Comparison of ENCODE assay signal across 19 cellular contexts in genomic region chr10:79272353-79272752, GRCh38.
A peak's percentile ranks its signal among the peaks of the same experiment; 100 is the strongest.
DNase-seq lines count a peak whose midpoint lies in the region; ATAC-seq and TF ChIP-seq lines count a peak whose summit lies in the region.
"Had no signal": no experiment of that assay in that cellular context is flagged by ENCODE, and none has a peak within 500 bp of the region (broad histone marks: within the 10 kb centered on the region; RNA-seq: fewer than 3 reads in every experiment).

No MANE protein-coding gene starts in this region.

- no peak overlapping the region for H3K4me3 ChIP-seq in transverse colon
- H3K4me3 ChIP-seq: gastrocnemius medialis had no signal

- H3K27me3 Mint-ChIP-seq in brain, result no peaks in the 10 kb centered on the region
- H3K27me3 Mint-ChIP-seq in neural crest cell (ENCODE audit: low read depth), result no peaks in the 10 kb centered on the region
- no peaks in the 10 kb centered on the region for H3K27me3 Mint-ChIP-seq in stimulated activated naive B cell treated with anti-CD40 and anti-IgM and Interleukin-4, amounts not matched to agents 10 μg/mL and 1 μg/mL and 100 μg/mL, for 72 hours
- H3K27me3 Mint-ChIP-seq: activated CD4-positive, alpha-beta T cell treated with anti-CD3 and anti-CD28 coated beads, Interleukin-2, amount 10 ng/mL, durations not matched to agents 24 days and 14 days; central memory CD8-positive, alpha-beta T cell had no signal

- no peaks in the 10 kb centered on the region for H3K9me3 ChIP-seq in transverse colon
- H3K9me3 ChIP-seq: gastrocnemius medialis had no signal

- peak overlapping the region in 2 of 5 experiments; percentile 3 to 42 for H3K4me3 Mint-ChIP-seq in brain
- H3K4me3 Mint-ChIP-seq in neural crest cell, result no peak overlapping the region
- H3K4me3 Mint-ChIP-seq in stimulated activated naive B cell treated with anti-CD40 and anti-IgM and Interleukin-4, amounts not matched to agents 10 μg/mL and 1 μg/mL and 100 μg/mL, for 72 hours, result no peak overlapping the region
- H3K4me3 Mint-ChIP-seq: activated CD4-positive, alpha-beta T cell treated with anti-CD3 and anti-CD28 coated beads, Interleukin-2, amount 10 ng/mL, durations not matched to agents 24 days and 14 days; central memory CD8-positive, alpha-beta T cell had no signal

- peak overlapping the region; percentile 76 to 88 (median 84) for H3K27ac ChIP-seq in transverse colon

- DNase-seq in left ventricle myocardium superior, result peak; percentile 48
- DNase-seq in Right ventricle myocardium inferior (ENCODE audit: missing footprints), result no peak
- DNase-seq in neural crest cell (ENCODE audit: low read depth, low spot score), result no peak
- no peak for DNase-seq in transverse colon
- no peak for DNase-seq in dermis blood vessel endothelial cell
- DNase-seq in stimulated activated naive B cell treated with anti-CD40 and anti-IgM and Interleukin-4, amounts not matched to agents 10 μg/mL and 1 μg/mL and 100 μg/mL, for 72 hours, result no peak
- no peak for DNase-seq in EL
- DNase-seq: ACHN; activated CD4-positive, alpha-beta T cell treated with anti-CD3 and anti-CD28 coated beads, Interleukin-2, amount 10 ng/mL, durations not matched to agents 24 days and 14 days; activated naive CD4-positive, alpha-beta T cell; amygdala; DMS 273 treated with DMSO at 0.1 percent for 48 hours; gastrocnemius medialis; NCI-H1694; NCI-H748 treated with DMSO at 0.1 percent for 48 hours; stimulated activated CD4-positive, alpha-beta T cell treated with anti-CD3 and anti-CD28 coated beads, Interleukin-12 subunit alpha, Interleukin-12 subunit beta, amount 100 ng/mL, for 4 hours had no signal

- H3K27ac Mint-ChIP-seq in brain, result peak overlapping the region; percentile 67 to 98 (median 91)
- peak overlapping the region; percentile 79 for H3K27ac Mint-ChIP-seq in neural crest cell (ENCODE audit: unreplicated experiment)
- H3K27ac Mint-ChIP-seq in stimulated activated naive B cell treated with anti-CD40 and anti-IgM and Interleukin-4, amounts not matched to agents 10 μg/mL and 1 μg/mL and 100 μg/mL, for 72 hours, result no peak overlapping the region
- H3K27ac Mint-ChIP-seq: activated CD4-positive, alpha-beta T cell treated with anti-CD3 and anti-CD28 coated beads, Interleukin-2, amount 10 ng/mL, durations not matched to agents 24 days and 14 days had no signal

- no peak for TF ChIP-seq POLR2A in transverse colon (IDR thresholded peaks at IDR 0.05)

- ATAC-seq in left ventricle myocardium superior (no peak), Right ventricle myocardium inferior (no peak)
- ATAC-seq in stimulated activated naive B cell treated with anti-CD40 and anti-IgM and Interleukin-4, amounts not matched to agents 10 μg/mL and 1 μg/mL and 100 μg/mL, for 72 hours (replicated peaks), result no peak
- ATAC-seq: esophagus mucosa, gastrocnemius medialis had no signal

- peaks cover 24 to 82% (median 52%) of the 10 kb centered on the region in 4 donors for H3K4me1 ChIP-seq in transverse colon

- H3K27me3 ChIP-seq in transverse colon, result no peaks in the 10 kb centered on the region
- H3K27me3 ChIP-seq: gastrocnemius medialis had no signal

- peaks cover 0 to 7% (median under 1%) of the 10 kb centered on the region in 4 donors for H3K36me3 ChIP-seq in transverse colon

- in situ Hi-C loops in transverse colon (cut with MboI; ENCODE audit: low pct_ligation_motif_present in 1 of 4, low pct_unique_long_range_greater_than_20kb in 1 of 4, low sequenced_read_pairs in 3 of 4), result no loop called here

- H3K4me1 Mint-ChIP-seq in brain (peaks cover 96% of the 10 kb centered on the region), neural crest cell (peaks cover 58% of the 10 kb centered on the region)
- H3K4me1 Mint-ChIP-seq in stimulated activated naive B cell treated with anti-CD40 and anti-IgM and Interleukin-4, amounts not matched to agents 10 μg/mL and 1 μg/mL and 100 μg/mL, for 72 hours, result peaks cover 50 to 63% of the 10 kb centered on the region in 2 donors

- WGBS in transverse colon (ENCODE audit: low coverage in 1 of 2), 2 donors, result 74 to 90% methylated on average over 10 to 13 of the region's 13 CpGs

- no peak for TF ChIP-seq EP300 in transverse colon (IDR thresholded peaks at IDR 0.05; ENCODE audit: low read depth)

- H3K36me3 Mint-ChIP-seq in brain, result peaks cover 13% of the 10 kb centered on the region
- no peaks in the 10 kb centered on the region for H3K36me3 Mint-ChIP-seq in neural crest cell (ENCODE audit: low read depth)
- H3K36me3 Mint-ChIP-seq in stimulated activated naive B cell treated with anti-CD40 and anti-IgM and Interleukin-4, amounts not matched to agents 10 μg/mL and 1 μg/mL and 100 μg/mL, for 72 hours, result peaks cover 47 to 69% of the 10 kb centered on the region in 2 donors

- intact Hi-C loops in left ventricle myocardium superior (cut with micrococcal nuclease) (loop anchor here (10.0 kb wide), 1 partner anchor 48 kb away; no protein-coding TSS in a partner anchor), Right ventricle myocardium inferior (cut with DNase I) (no loop called here), transverse colon (cut with DNase I; ENCODE audit: low total_unique reads) (loop anchor here (5.0 kb wide), 1 partner anchor 50 kb away; no protein-coding TSS in a partner anchor)

- H3K9me3 Mint-ChIP-seq in brain (no peaks in the 10 kb centered on the region), neural crest cell (no peaks in the 10 kb centered on the region)
- no peaks in the 10 kb centered on the region for H3K9me3 Mint-ChIP-seq in stimulated activated naive B cell treated with anti-CD40 and anti-IgM and Interleukin-4, amounts not matched to agents 10 μg/mL and 1 μg/mL and 100 μg/mL, for 72 hours
- H3K9me3 Mint-ChIP-seq: activated CD4-positive, alpha-beta T cell treated with anti-CD3 and anti-CD28 coated beads, Interleukin-2, amount 10 ng/mL, durations not matched to agents 24 days and 14 days; central memory CD8-positive, alpha-beta T cell had no signal

- TF ChIP-seq CTCF in brain (conservative IDR thresholded peaks at IDR 0.05) (no peak), neural crest cell (conservative IDR thresholded peaks at IDR 0.05) (no peak), transverse colon (IDR thresholded peaks at IDR 0.05) (no peak)
